In the genomic region with DNA sequence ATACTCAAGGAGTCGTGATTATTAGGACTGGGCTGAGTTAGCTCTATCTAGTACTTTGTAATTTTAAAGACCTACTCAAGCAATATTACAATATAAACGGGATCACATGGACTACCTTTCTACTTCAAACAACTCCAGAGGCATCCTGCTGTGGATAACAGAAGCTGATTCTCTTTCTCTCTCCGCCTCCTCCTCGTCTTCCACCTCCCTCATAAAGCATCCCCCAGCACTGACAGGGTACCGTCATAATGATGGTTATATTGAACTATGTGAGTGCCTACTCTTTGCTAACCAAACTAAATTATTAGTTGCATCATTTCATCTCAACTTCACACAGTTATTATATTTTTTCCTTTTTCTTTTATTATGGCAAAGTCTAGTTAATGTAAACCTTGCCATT, we compare ENCODE assay signal across 14 cellular contexts.
A peak's percentile ranks its signal among the peaks of the same experiment; 100 is the strongest.
DNase-seq lines count a peak whose midpoint lies in the region; ATAC-seq and TF ChIP-seq lines count a peak whose summit lies in the region.
"Had no signal": no experiment of that assay in that cellular context is flagged by ENCODE, and none has a peak within 500 bp of the region (broad histone marks: within the 10 kb centered on the region; RNA-seq: fewer than 3 reads in every experiment).

No MANE protein-coding gene starts in this region.

- no peaks in the 10 kb centered on the region for H3K79me2 ChIP-seq in hepatocyte

- H3K4ac ChIP-seq in IMR-90 (ENCODE audit: low read depth, low read length) = peak overlapping the region; percentile 96

- ATAC-seq in IMR-90 (ENCODE audit: low read depth) = no peak
- ATAC-seq: HCT116 had no signal

- H3K36me3 ChIP-seq in IMR-90 (ENCODE audit: control insufficient read depth, insufficient read depth, low read length) (no peaks in the 10 kb centered on the region), hepatocyte (replicated peaks; ENCODE audit: insufficient read depth, low read depth) (no peaks in the 10 kb centered on the region), prostate gland (no peaks in the 10 kb centered on the region), transverse colon (no peaks in the 10 kb centered on the region), adrenal gland (replicated peaks in 1 of 2) (no peaks in the 10 kb centered on the region)
- H3K36me3 ChIP-seq: BLaER1 treated with 17β-estradiol and CSF1 and Interleukin-3, amounts not matched to agents 10 nM and 100 nM had no signal

- intact Hi-C loops in IMR-90 (cut with micrococcal nuclease) (no loop called here), prostate gland (cut with DNase I) (loop anchor here (5.0 kb wide), 2 partner anchors 38 to 273 kb away; no protein-coding TSS in a partner anchor), transverse colon (cut with DNase I; ENCODE audit: low total_unique reads) (loop anchor here (5.0 kb wide), 1 partner anchor 172 kb away; no protein-coding TSS in a partner anchor), adrenal gland (cut with DNase I) (loop anchor here (10.0 kb wide), 2 partner anchors 170 to 270 kb away; a partner anchor contains a TSS)

- TF ChIP-seq POLR2A in IMR-90 (IDR thresholded peaks at IDR 0.05; ENCODE audit: low read depth, low read length) = no peak
- TF ChIP-seq POLR2A in prostate gland (IDR thresholded peaks at IDR 0.05) = no peak
- no peak for TF ChIP-seq POLR2A in transverse colon (IDR thresholded peaks at IDR 0.05)
- TF ChIP-seq POLR2A in adrenal gland (IDR thresholded peaks at IDR 0.05) = no peak

- no peaks in the 10 kb centered on the region for H4K20me1 ChIP-seq in IMR-90 (ENCODE audit: insufficient read depth, low read length)
- no peaks in the 10 kb centered on the region for H4K20me1 ChIP-seq in hepatocyte (ENCODE audit: insufficient read depth, poor library complexity, severe bottlenecking)
- H4K20me1 ChIP-seq: BLaER1 treated with 17β-estradiol and CSF1 and Interleukin-3, amounts not matched to agents 10 nM and 100 nM had no signal

- BruUV-seq in IMR-90 (replicated peaks; lab: Mats Ljungman, UMichigan) = no TSS peak

- no peak for DNase-seq in IMR-90
- no peak for DNase-seq in hepatocyte (ENCODE audit: low spot score)
- DNase-seq in prostate gland (ENCODE audit: low spot score) = no peak
- DNase-seq in transverse colon = no peak
- DNase-seq in adrenal gland = no peak
- no peak for DNase-seq in SK-N-DZ (ENCODE audit: low spot score)
- no peak for DNase-seq in NCI-H1105 treated with DMSO at 0.1 percent for 48 hours (lab: John Stamatoyannopoulos, UW)
- DNase-seq in DMS79 treated with DMSO at 0.1 percent for 48 hours (lab: John Stamatoyannopoulos, UW) = no peak
- DNase-seq: ACHN; CD4-positive, CD25-positive, alpha-beta regulatory T cell; DMS53 had no signal

- H2BK15ac ChIP-seq in IMR-90 (ENCODE audit: low read depth, low read length) = peak overlapping the region; percentile 93; the same call in 2 of the 3 replicates

- no peak for TF ChIP-seq RAD21 in IMR-90 (IDR thresholded peaks at IDR 0.05; ENCODE audit: low read length)

- no peak for TF ChIP-seq CTCF in IMR-90 (conservative IDR thresholded peaks at IDR 0.05; ENCODE audit: low read depth, low read length)
- no peak for TF ChIP-seq CTCF in hepatocyte (IDR thresholded peaks at IDR 0.05; ENCODE audit: poor library complexity)
- no peak for TF ChIP-seq CTCF in prostate gland (IDR thresholded peaks at IDR 0.05)
- no peak for TF ChIP-seq CTCF in transverse colon (IDR thresholded peaks at IDR 0.05)
- no peak for TF ChIP-seq CTCF in adrenal gland (IDR thresholded peaks at IDR 0.05)

- peak overlapping the region; percentile 94 for H2AK5ac ChIP-seq in IMR-90 (ENCODE audit: low read depth, low read length)

- H3K9me3 ChIP-seq in IMR-90 (ENCODE audit: control insufficient read depth, insufficient read depth, low read length) (no peaks in the 10 kb centered on the region), hepatocyte (ENCODE audit: low read depth) (no peaks in the 10 kb centered on the region), prostate gland (no peaks in the 10 kb centered on the region), transverse colon (no peaks in the 10 kb centered on the region), adrenal gland (replicated peaks in 1 of 3) (no peaks in the 10 kb centered on the region)
- H3K9me3 ChIP-seq: BLaER1 treated with 17β-estradiol and CSF1 and Interleukin-3, amounts not matched to agents 10 nM and 100 nM had no signal

- peak overlapping the region; percentile 95 for H3K18ac ChIP-seq in IMR-90 (ENCODE audit: low read depth, low read length)

- peaks cover 0 to 25% of the 10 kb centered on the region in 2 experiments; a peak in 3 of 4 replicates for H3K79me1 ChIP-seq in IMR-90 (ENCODE audit: low read depth in 1 of 2, low read length in 2 of 2)

- peak overlapping the region; percentile 96; the same call in 1 of the 2 replicates for H3K27ac ChIP-seq in IMR-90 (ENCODE audit: insufficient read depth, low read length)
- peak overlapping the region; percentile 96 for H3K27ac ChIP-seq in hepatocyte
- H3K27ac ChIP-seq in prostate gland = peak overlapping the region; percentile 73 to 79
- peak overlapping the region; percentile 83 to 93 (median 90) for H3K27ac ChIP-seq in transverse colon
- H3K27ac ChIP-seq in adrenal gland = no peak overlapping the region
- H3K27ac ChIP-seq: BLaER1 treated with 17β-estradiol and CSF1 and Interleukin-3, amounts not matched to agents 10 nM and 100 nM; HL-60 had no signal

- no peak overlapping the region for H3K4me3 ChIP-seq in IMR-90 (ENCODE audit: insufficient read depth, low read depth, low read length)
- H3K4me3 ChIP-seq in hepatocyte = no peak overlapping the region
- H3K4me3 ChIP-seq in prostate gland = no peak overlapping the region
- H3K4me3 ChIP-seq in transverse colon = no peak overlapping the region
- H3K4me3 ChIP-seq in adrenal gland = no peak overlapping the region
- H3K4me3 ChIP-seq: BLaER1 treated with 17β-estradiol and CSF1 and Interleukin-3, amounts not matched to agents 10 nM and 100 nM had no signal

- H4K8ac ChIP-seq in IMR-90 (ENCODE audit: low read depth in 2 of 2, low read length in 2 of 2) = peak overlapping the region; percentile 96 to 97; a peak in 3 of 4 replicates

- peak overlapping the region; percentile 89 for H2BK20ac ChIP-seq in IMR-90 (ENCODE audit: low read depth, low read length)

- WGBS in IMR-90 (ENCODE audit: extremely low coverage in 2 of 2, insufficient read length in 1 of 2), 2 experiments = no CpG with 5 or more reads among the region's 5 CpGs
- 67% methylated on average over 5 of the region's 5 CpGs for WGBS in hepatocyte (ENCODE audit: low lambda C conversion rate, missing lambda C conversion rate)
- WGBS in prostate gland = 59% methylated on average over 5 of the region's 5 CpGs
- 50 to 63% methylated on average over 4 to 5 of the region's 5 CpGs for WGBS in transverse colon (ENCODE audit: low coverage in 1 of 2), 2 donors
- WGBS in adrenal gland, 4 donors = 54 to 58% (median 56%) methylated on average over 5 of the region's 5 CpGs

- H3K4me1 ChIP-seq in IMR-90 (ENCODE audit: control insufficient read depth, insufficient read depth, low read length) (peaks cover 28% of the 10 kb centered on the region), hepatocyte (ENCODE audit: insufficient read depth) (peaks cover 26% of the 10 kb centered on the region), prostate gland (replicated peaks) (no peaks in the 10 kb centered on the region), transverse colon (peaks cover 7 to 21% (median 16%) of the 10 kb centered on the region in 4 donors), adrenal gland (replicated peaks in 1 of 2) (peaks cover 0 to 3% of the 10 kb centered on the region in 2 donors)

- no peak overlapping the region for H4K5ac ChIP-seq in IMR-90 (ENCODE audit: low read depth, low read length)

- TF ChIP-seq EP300 in transverse colon (IDR thresholded peaks at IDR 0.05; ENCODE audit: low read depth) = no peak

- peaks cover 8% of the 10 kb centered on the region for H3K9me1 ChIP-seq in IMR-90 (ENCODE audit: insufficient read depth, low read length)

- H3K4me2 ChIP-seq in IMR-90 (ENCODE audit: low read depth, low read length) (no peak overlapping the region), hepatocyte (no peak overlapping the region)
- H3K4me2 ChIP-seq: BLaER1 treated with 17β-estradiol and CSF1 and Interleukin-3, amounts not matched to agents 10 nM and 100 nM had no signal

- peak overlapping the region; percentile 99 for H4K91ac ChIP-seq in IMR-90 (ENCODE audit: insufficient read depth, low read depth, low read length)

- H3K9ac ChIP-seq in IMR-90 (ENCODE audit: low read depth, low read length) = no peak overlapping the region
- H3K9ac ChIP-seq: BLaER1 treated with 17β-estradiol and CSF1 and Interleukin-3, amounts not matched to agents 10 nM and 100 nM had no signal

- dilution Hi-C loops in IMR-90 (cut with HindIII; ENCODE audit: low sequenced_read_pairs, unreplicated experiment) = no loop called here

- peak overlapping the region; percentile 35; the same call in 1 of the 2 replicates for H3K23ac ChIP-seq in IMR-90 (ENCODE audit: low read depth, low read length)

- H3K27me3 ChIP-seq in IMR-90 (ENCODE audit: control insufficient read depth, insufficient read depth, low read length) = no peaks in the 10 kb centered on the region
- H3K27me3 ChIP-seq in hepatocyte = no peaks in the 10 kb centered on the region
- H3K27me3 ChIP-seq in prostate gland (replicated peaks; ENCODE audit: insufficient read depth) = no peaks in the 10 kb centered on the region
- peaks cover 19% of the 10 kb centered on the region for H3K27me3 ChIP-seq in transverse colon
- peaks cover 7% of the 10 kb centered on the region for H3K27me3 ChIP-seq in adrenal gland

- POLR2A ChIA-PET in IMR-90 (lab: Charles Lee; ENCODE audit: unreplicated experiment) = no interaction called here

- H2BK5ac ChIP-seq in IMR-90 (ENCODE audit: low read depth, low read length, poor library complexity, severe bottlenecking) = peak overlapping the region; percentile 88

- in situ Hi-C loops in IMR-90 (cut with MboI; ENCODE audit: low sequenced_read_pairs) (no loop called here), transverse colon (cut with MboI; ENCODE audit: low pct_ligation_motif_present in 1 of 4, low pct_unique_long_range_greater_than_20kb in 1 of 4, low sequenced_read_pairs in 3 of 4) (loop anchor here in 3 of 4 donors (5.0 to 25.0 kb wide), 3 partner anchors 167 to 270 kb away; a partner anchor contains a TSS)

- no peak overlapping the region for H3K56ac ChIP-seq in IMR-90 (ENCODE audit: extremely low read depth, insufficient read depth, low read length)

- CTCF ChIA-PET in IMR-90 (lab: Yijun Ruan, JAX) = no interaction called here

- peak overlapping the region; percentile 91 for H3K14ac ChIP-seq in IMR-90 (replicated peaks; ENCODE audit: low read depth, low read length)

- peak overlapping the region; percentile 96 for H2BK120ac ChIP-seq in IMR-90 (ENCODE audit: low read depth, low read length)

- H2AFZ ChIP-seq in IMR-90 (replicated peaks; ENCODE audit: low read length, poor library complexity) (no peak overlapping the region), hepatocyte (no peak overlapping the region)

- H3K9me2 ChIP-seq in hepatocyte (replicated peaks; ENCODE audit: insufficient read depth) = no peaks in the 10 kb centered on the region

- peak overlapping the region; percentile 70 for H2AK9ac ChIP-seq in IMR-90 (replicated peaks; ENCODE audit: low read depth, low read length, poor library complexity)

TF ChIP-seq in IMR-90, 13 proteins besides CTCF, POLR2A, EP300 and RAD21 (continues in another document):
- no peak for TF ChIP-seq RCOR1 (IDR thresholded peaks at IDR 0.05; ENCODE audit: insufficient replicate concordance, low read length)

Comparison
In these comparisons a context has a peak if more than half of its experiments do, and no peak if none do; other contexts are left out.
1. H3K27ac ChIP-seq: peak in IMR-90 (single experiment), hepatocyte (single experiment), prostate gland (2 of 2) and transverse colon (4 of 4); none in adrenal gland (0 of 5).